1 cellular context compared by ENCODE assay signal in the genomic region with DNA sequence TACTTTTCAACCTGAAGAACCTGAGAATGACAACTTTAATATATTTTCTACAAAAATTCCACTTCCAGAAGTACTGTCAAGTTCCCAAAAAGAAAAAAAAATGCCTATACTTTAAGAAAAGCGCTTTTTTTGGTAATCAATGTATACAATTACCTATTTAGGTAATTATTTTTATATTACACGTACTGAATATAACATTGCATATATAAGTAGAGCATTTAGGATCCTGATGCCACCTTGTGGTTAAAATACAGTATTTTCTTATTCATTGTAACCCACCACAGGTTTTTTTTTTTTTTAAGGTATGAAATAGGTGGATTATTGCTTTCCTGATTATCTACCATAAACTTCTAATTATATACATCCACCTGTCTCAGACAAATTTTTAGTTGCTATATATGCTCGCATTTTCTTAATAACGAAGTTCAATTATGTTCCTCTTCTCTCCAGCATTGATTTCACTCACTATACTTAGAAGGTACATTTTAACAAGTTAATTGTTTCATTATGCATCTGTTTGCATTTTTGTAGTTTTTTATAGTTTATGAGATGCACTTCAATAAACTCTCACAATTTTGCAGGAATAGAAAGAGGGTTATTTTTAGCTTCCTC.
TF ChIP-seq lines count a peak whose summit lies in the region.

No MANE protein-coding gene starts in this region.

TF ChIP-seq in liver, 16 proteins besides CTCF, POLR2A, EP300 and RAD21 (continued from another document):
- TF ChIP-seq ZBTB33 (IDR thresholded peaks at IDR 0.05) (no peak), EGR1 (IDR thresholded peaks at IDR 0.05; ENCODE audit: low read depth in 2 of 2) (no peak), NR2F2 (IDR thresholded peaks at IDR 0.05) (no peak), FOXA2 (IDR thresholded peaks at IDR 0.05) (no peak), ATF3 (IDR thresholded peaks at IDR 0.05) (no peak), GABPA (IDR thresholded peaks at IDR 0.05 in 1 of 2, conservative IDR thresholded peaks at IDR 0.05 in 1 of 2) (no peak), RXRA (IDR thresholded peaks at IDR 0.05) (no peak), SP1 (IDR thresholded peaks at IDR 0.05) (no peak), YY1 (IDR thresholded peaks at IDR 0.05) (no peak)
- TF ChIP-seq, protein P1, sequence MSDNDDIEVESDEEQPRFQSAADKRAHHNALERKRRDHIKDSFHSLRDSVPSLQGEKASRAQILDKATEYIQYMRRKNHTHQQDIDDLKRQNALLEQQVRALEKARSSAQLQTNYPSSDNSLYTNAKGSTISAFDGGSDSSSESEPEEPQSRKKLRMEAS (IDR thresholded peaks at IDR 0.05): no peak
